Comparison of ENCODE assay signal across 20 cellular contexts in the genomic region with DNA sequence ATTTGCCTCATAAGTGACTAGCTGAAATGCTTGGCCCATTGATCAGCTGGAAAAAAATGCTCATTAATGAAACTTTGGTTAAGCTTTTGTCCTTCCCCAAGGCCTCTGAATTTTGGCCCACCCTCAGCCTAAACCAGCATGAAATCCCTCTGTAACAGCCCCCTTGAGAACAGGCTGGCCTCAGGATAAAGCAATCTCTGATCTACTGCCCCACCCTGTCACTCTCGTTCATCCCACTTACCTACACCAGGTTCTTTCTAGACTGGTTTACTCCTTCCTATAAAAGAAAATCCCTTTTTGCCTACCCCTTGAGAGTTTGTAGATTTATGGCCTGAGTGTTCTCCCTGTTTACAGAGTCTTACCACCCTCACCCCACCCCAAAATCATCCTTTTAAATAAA. TPM values are rescaled to one million over a fixed set of nuclear protein-coding genes. Genes with fewer than 3 reads are reported as not detected.
"Had no signal": no experiment of that assay in that cellular context is flagged by ENCODE, and none has a peak within 500 bp of the region (broad histone marks: within the 10 kb centered on the region; RNA-seq: fewer than 3 reads in every experiment).

No MANE protein-coding gene starts in this region.

- H3K9me3 Mint-ChIP-seq: activated naive CD4-positive, alpha-beta T cell treated with anti-CD3 and anti-CD28 coated beads, Interleukin-2, amount 10 ng/mL, durations not matched to agents 7 days and 5 days; activated naive CD8-positive, alpha-beta T cell treated with anti-CD3 and anti-CD28 coated beads, Interleukin-2, amount 10 ng/mL, durations not matched to agents 7 days and 5 days; natural killer cell treated with Interleukin-12 subunit alpha and Interleukin-12 subunit beta and Interleukin-15 and Interleukin-18, amount 100 ng/mL, for 72 hours; T-helper 2 cell treated with Interferon-gamma antibody and Interleukin-4, amounts not matched to agents 5 μg/mL and 100 μg/mL, for 36 hours had no signal

- H3K9me3 ChIP-seq: left lung, mucosa of descending colon, suprapubic skin, tibial nerve had no signal

- H3K27me3 ChIP-seq: tibial nerve had no signal

- H3K27ac Mint-ChIP-seq: activated naive CD4-positive, alpha-beta T cell treated with anti-CD3 and anti-CD28 coated beads, Interleukin-2, amount 10 ng/mL, durations not matched to agents 7 days and 5 days; activated naive CD8-positive, alpha-beta T cell treated with anti-CD3 and anti-CD28 coated beads, Interleukin-2, amount 10 ng/mL, durations not matched to agents 7 days and 5 days; natural killer cell treated with Interleukin-12 subunit alpha and Interleukin-12 subunit beta and Interleukin-15 and Interleukin-18, amount 100 ng/mL, for 72 hours; T-helper 2 cell treated with Interferon-gamma antibody and Interleukin-4, amounts not matched to agents 5 μg/mL and 100 μg/mL, for 36 hours had no signal

- H3K4me3 ChIP-seq: left lung, lung, mucosa of descending colon, suprapubic skin, tibial nerve had no signal

- H3K27ac ChIP-seq: left lung, suprapubic skin, tibial nerve had no signal

- DNase-seq: activated CD4-positive, alpha-beta T cell treated with anti-CD3 and anti-CD28 coated beads for 48 hours; activated gamma-delta T cell; activated naive CD4-positive, alpha-beta T cell treated with anti-CD3 and anti-CD28 coated beads, Interleukin-2, amount 10 ng/mL, durations not matched to agents 7 days and 5 days; activated naive CD8-positive, alpha-beta T cell treated with anti-CD3 and anti-CD28 coated beads, Interleukin-2, amount 10 ng/mL, durations not matched to agents 7 days and 5 days; activated T-cell treated with anti-CD3 and anti-CD28 coated beads, Interleukin-2, amount 50 U/mL, for 1 hour; caudate nucleus; left lung; mucosa of descending colon; posterior cingulate gyrus; right cardiac atrium; stimulated activated CD4-positive, alpha-beta T cell treated with anti-CD3 and anti-CD28 coated beads, Interleukin-15, amount 100 ng/mL, for 24 hours; stimulated activated naive CD4-positive, alpha-beta T cell; T-helper 1 cell had no signal

- ATAC-seq: activated CD4-positive, CD25-positive, alpha-beta regulatory T cell treated with anti-CD3 and anti-CD28 coated beads, Interleukin-2, amount 50 U/mL, for 24 hours; left lung; mucosa of descending colon; natural killer cell treated with Interleukin-12 subunit alpha and Interleukin-12 subunit beta and Interleukin-15 and Interleukin-18, amount 100 ng/mL, for 72 hours; right cardiac atrium had no signal

- H3K36me3 ChIP-seq: left lung, suprapubic skin, tibial nerve had no signal

- H3K4me3 Mint-ChIP-seq: activated naive CD4-positive, alpha-beta T cell treated with anti-CD3 and anti-CD28 coated beads, Interleukin-2, amount 10 ng/mL, durations not matched to agents 7 days and 5 days; activated naive CD8-positive, alpha-beta T cell treated with anti-CD3 and anti-CD28 coated beads, Interleukin-2, amount 10 ng/mL, durations not matched to agents 7 days and 5 days; natural killer cell treated with Interleukin-12 subunit alpha and Interleukin-12 subunit beta and Interleukin-15 and Interleukin-18, amount 100 ng/mL, for 72 hours; T-helper 2 cell treated with Interferon-gamma antibody and Interleukin-4, amounts not matched to agents 5 μg/mL and 100 μg/mL, for 36 hours had no signal

RNA-seq across cellular contexts. Expression of a gene that starts 21.0 kb away (rescaled TPM):
- total RNA-seq: frontal cortex had no signal
